In genomic region chr6:16292432-16292831, GRCh38 we compare ENCODE assay signal across 14 cellular contexts. TPM values are rescaled to one million over a fixed set of nuclear protein-coding genes. Genes with fewer than 3 reads are reported as not detected.
A peak's percentile ranks its signal among the peaks of the same experiment; 100 is the strongest.
DNase-seq lines count a peak whose midpoint lies in the region; ATAC-seq, FAIRE-seq and TF ChIP-seq lines count a peak whose summit lies in the region.
"Had no signal": no experiment of that assay in that cellular context is flagged by ENCODE, and none has a peak within 500 bp of the region (broad histone marks: within the 10 kb centered on the region; RNA-seq: fewer than 3 reads in every experiment).

No MANE protein-coding gene starts in this region.

- CTCF ChIA-PET in GM12878 (lab: Yijun Ruan, JAX) = interaction anchor here (0.6 to 1.8 kb wide), 5 partner anchors 9 to 405 kb away, joined by 3 to 6 read pairs (median 3); no protein-coding TSS in a partner anchor

- H3K36me3 ChIP-seq in GM12878 (ENCODE audit: control insufficient read depth in 2 of 2, insufficient read depth in 2 of 2, low read length in 1 of 2) (no peaks in the 10 kb centered on the region), skeletal muscle tissue (ENCODE audit: control insufficient read depth in 3 of 3, insufficient read depth in 3 of 3, low read length in 3 of 3) (peaks cover 32 to 35% (median 35%) of the 10 kb centered on the region in 3 donors)
- H3K36me3 ChIP-seq: HAP-1 had no signal

- in situ Hi-C loops in GM12878 (cut with MboI) = no loop called here

- 38% methylated on average over 5 of the region's 5 CpGs for WGBS in GM12878 (ENCODE audit: insufficient coverage, insufficient replicate concordance, low lambda C conversion rate, missing lambda C conversion rate)

- FAIRE-seq in GM12878 (lab: Jason Lieb, UNC) = no peak
- FAIRE-seq: GM19239 had no signal

- TF ChIP-seq EP300 in GM12878 (IDR thresholded peaks at IDR 0.05; ENCODE audit: borderline replicate concordance in 1 of 2, control insufficient read depth in 1 of 2, low read depth in 2 of 2, low read length in 2 of 2) = no peak

- H2AFZ ChIP-seq in GM12878 (ENCODE audit: control insufficient read depth, low read depth, low read length) = no peak overlapping the region

- no TSS peak for BruUV-seq in GM12878 (replicated peaks; lab: Mats Ljungman, UMichigan)

- no peak overlapping the region for H3K9ac ChIP-seq in GM12878 (ENCODE audit: control insufficient read depth, insufficient read depth, low read length)
- peak overlapping the region in 1 of 3 donors; percentile 26 for H3K9ac ChIP-seq in skeletal muscle tissue (ENCODE audit: low read depth in 1 of 3, low read length in 3 of 3)

- RAD21 ChIA-PET in GM12878 (lab: Charles Lee; ENCODE audit: unreplicated experiment) = interaction anchor here (1.9 kb wide), 1 partner anchor 9 kb away, joined by 5 read pairs; no protein-coding TSS in a partner anchor

- SMC1A ChIA-PET in GM12878 (lab: Charles Lee; ENCODE audit: uncharacterized antibody, unreplicated experiment) = interaction anchor here (0.6 to 1.7 kb wide), 5 partner anchors 9 to 477 kb away, joined by 3 to 8 read pairs (median 3); no protein-coding TSS in a partner anchor

- intact Hi-C loops in GM12878 (cut with micrococcal nuclease; ENCODE audit: unreplicated experiment) = no loop called here

- no peaks in the 10 kb centered on the region for H3K9me3 ChIP-seq in GM12878 (replicated peaks; ENCODE audit: control insufficient read depth, insufficient read depth, low read length)
- no peaks in the 10 kb centered on the region for H3K9me3 ChIP-seq in skeletal muscle tissue (ENCODE audit: control insufficient read depth in 3 of 3, low read length in 3 of 3)
- H3K9me3 ChIP-seq: Caco-2, HAP-1 had no signal

- DNase-seq in NCI-H1417 (lab: John Stamatoyannopoulos, UW) (peak in 2 of 3 experiments; percentile 14 to 62), NCI-H1417 treated with DMSO at 0.1 percent for 48 hours (lab: John Stamatoyannopoulos, UW) (no peak), DMS79 (lab: John Stamatoyannopoulos, UW) (peak; percentile 13), GM12878 (ENCODE audit: low read depth, low spot score) (no peak), cerebellum (ENCODE audit: low spot score) (no peak)
- DNase-seq: Caco-2; CD8-positive, alpha-beta T cell; GOT3; IMR-90 had no signal

- ATAC-seq in GM12878 (peak; percentile 11; the same call in 1 of the 3 replicates), GM18511 (IDR thresholded peaks at IDR 0.05; ENCODE audit: unreplicated experiment) (no peak)
- ATAC-seq: CD8-positive, alpha-beta T cell had no signal

- no peak for TF ChIP-seq RAD21 in GM12878 (IDR thresholded peaks at IDR 0.05; ENCODE audit: insufficient read depth, low read depth, low read length)

- no peak overlapping the region for H3K4me2 ChIP-seq in GM12878 (ENCODE audit: control insufficient read depth, insufficient read depth)

- H3K27ac ChIP-seq in GM12878 (ENCODE audit: control insufficient read depth, insufficient read depth) (no peak overlapping the region), skeletal muscle tissue (ENCODE audit: low read depth, low read length) (peak overlapping the region; percentile 5)
- H3K27ac ChIP-seq: 22Rv1 had no signal

- H3K27me3 ChIP-seq in GM12878 (replicated peaks in 1 of 2; ENCODE audit: control insufficient read depth in 2 of 2, insufficient read depth in 2 of 2, low read length in 1 of 2) (no peaks in the 10 kb centered on the region), skeletal muscle tissue (ENCODE audit: control insufficient read depth in 3 of 3, insufficient read depth in 3 of 3, low read length in 3 of 3) (no peaks in the 10 kb centered on the region)

- no peaks in the 10 kb centered on the region for H3K79me2 ChIP-seq in GM12878 (ENCODE audit: control insufficient read depth, insufficient read depth, low read length)

- no peak overlapping the region for H3K4me3 ChIP-seq in GM12878
- no peak overlapping the region for H3K4me3 ChIP-seq in skeletal muscle tissue (ENCODE audit: low read length in 3 of 3)
- H3K4me3 ChIP-seq: HAP-1 had no signal

- TF ChIP-seq CTCF in GM12878 (IDR thresholded peaks at IDR 0.05 in 2 of 3, conservative IDR thresholded peaks at IDR 0.05 in 1 of 3; ENCODE audit: control insufficient read depth in 2 of 3, extremely low read depth in 1 of 3, insufficient read depth in 1 of 3, low read depth in 3 of 3, low read length in 3 of 3) = no peak

- POLR2A ChIA-PET in GM12878 (lab: Charles Lee) = interaction anchor here (1.1 kb wide), 1 partner anchor 26 kb away, joined by 3 read pairs; no protein-coding TSS in a partner anchor

- no peaks in the 10 kb centered on the region for H4K20me1 ChIP-seq in GM12878 (ENCODE audit: control insufficient read depth, insufficient read depth)

- H3K4me1 ChIP-seq in GM12878 (ENCODE audit: control insufficient read depth, insufficient read depth, low read length) (no peaks in the 10 kb centered on the region), skeletal muscle tissue (ENCODE audit: control insufficient read depth in 3 of 3, insufficient read depth in 3 of 3, low read length in 3 of 3) (peaks cover 7 to 13% (median 11%) of the 10 kb centered on the region in 3 donors)
- H3K4me1 ChIP-seq: Caco-2, HAP-1 had no signal

- TF ChIP-seq POLR2A in GM12878 (IDR thresholded peaks at IDR 0.05; ENCODE audit: low read depth, low read length) = no peak

TF ChIP-seq in GM12878, 131 proteins besides CTCF, POLR2A, EP300 and RAD21 (continues in another document):
- no peak for TF ChIP-seq BACH1 (IDR thresholded peaks at IDR 0.05; ENCODE audit: borderline replicate concordance)
- TF ChIP-seq NFYA (IDR thresholded peaks at IDR 0.05; ENCODE audit: borderline replicate concordance, low read depth, low read length) = no peak
- no peak for TF ChIP-seq IKZF2 (IDR thresholded peaks at IDR 0.05)
- TF ChIP-seq CREB1 (IDR thresholded peaks at IDR 0.05; ENCODE audit: low read depth) = no peak
- no peak for TF ChIP-seq E2F8 (IDR thresholded peaks at IDR 0.05; ENCODE audit: low read depth, partially characterized antibody)
- no peak for TF ChIP-seq EGR1 (IDR thresholded peaks at IDR 0.05; ENCODE audit: borderline replicate concordance in 1 of 2, low read depth in 2 of 2, low read length in 2 of 2)
- TF ChIP-seq CHD1 (IDR thresholded peaks at IDR 0.05; ENCODE audit: low read depth, low read length) = no peak
- no peak for TF ChIP-seq BHLHE40 (IDR thresholded peaks at IDR 0.05; ENCODE audit: borderline replicate concordance in 1 of 2, low read depth in 2 of 2, low read length in 1 of 2)
- no peak for TF ChIP-seq STAT1 (conservative IDR thresholded peaks at IDR 0.05)
- no peak for TF ChIP-seq ETV6 (conservative IDR thresholded peaks at IDR 0.05 in 1 of 2, IDR thresholded peaks at IDR 0.05 in 1 of 2; ENCODE audit: borderline replicate concordance in 1 of 2, low read depth in 1 of 2)

RNA-seq across cellular contexts. Expression of gene GMPR, which starts 54.0 kb away (rescaled TPM):
- not detected in 2 replicates for total RNA-seq in GM12878 (2013; cell fraction: nucleolus; rRNA removed)
- total RNA-seq in GM12878 (2014; rRNA removed) (0.22 and 0.62 TPM in 2 replicates), GM12878 (2014; rRNA removed; fragmentation: Illumina TruSeq; extraction: Trizol) (0.18 and 0.23 TPM in 2 replicates), GM12878 (2021) (0.67 and 1.1 TPM in 2 replicates), skeletal muscle tissue (26.1 TPM), cerebellum (3.9 TPM)
- 0.47 TPM for polyA plus RNA-seq in GM12878 (2011; ENCODE audit: low read depth)
- polyA plus RNA-seq in GM12878 (2011; rRNA removed) (0.78 and 1.8 TPM in 2 replicates), GM12878 (2014; fragmentation: Illumina TruSeq; extraction: Trizol) (0.78 and 0.84 TPM in 2 replicates), GM12878 (2014; fragmentation: Nextera tagmentation; extraction: Ambion mirVana) (under 1 TPM in 1 of 2 experiments, not detected in 1; 0.49 TPM), GM12878 (2014; rRNA removed) (0.32 and 0.55 TPM in 2 replicates), GM12878 (2016; fragmentation: Nextera tagmentation; extraction: Ambion mirVana) (under 1 TPM; 0.15 to 0.24 TPM)
- 1.8 and 1.9 TPM in 2 replicates for polyA plus RNA-seq in GM12878 (2011; cell fraction: cytosol; rRNA removed)
- polyA plus RNA-seq in GM12878 (2011; cell fraction: nucleus; rRNA removed) = 1.1 TPM in 2 replicates
- 1.9 and 3.2 TPM in 2 replicates for polyA plus RNA-seq in GM12878 (2012)
- polyA minus RNA-seq in GM12878 (2011; rRNA and poly(A)+ RNA removed) = 1.0 and 1.2 TPM in 2 replicates
- 0.94 and 1.0 TPM in 2 replicates for polyA minus RNA-seq in GM12878 (2011; cell fraction: cytosol; rRNA and poly(A)+ RNA removed)
- 0.24 and 0.67 TPM in 2 replicates for polyA minus RNA-seq in GM12878 (2011; cell fraction: nucleus; rRNA and poly(A)+ RNA removed)

Comparison
In these comparisons a context has a peak if more than half of its experiments do, and no peak if none do; other contexts are left out.
1. DNase-seq: peak in NCI-H1417 (2 of 3) and DMS79 (single experiment); none in NCI-H1417 treated with DMSO at 0.1 percent for 48 hours (single experiment), GM12878 (single experiment) and cerebellum (single experiment).